In genomic region chr4:6720202-6720699, GRCh38 we compare ENCODE assay signal across 8 cellular contexts. TPM values are rescaled to one million over a fixed set of nuclear protein-coding genes. Genes with fewer than 3 reads are reported as not detected.
A peak's percentile ranks its signal among the peaks of the same experiment; 100 is the strongest.
DNase-seq lines count a peak whose midpoint lies in the region; ATAC-seq and TF ChIP-seq lines count a peak whose summit lies in the region.

No MANE protein-coding gene starts in this region.

- TF ChIP-seq POLR2A in esophagus muscularis mucosa (IDR thresholded peaks at IDR 0.05; ENCODE audit: low read depth), result no peak

- H3K9me2 ChIP-seq in PC-9 (ENCODE audit: insufficient read depth), result no peaks in the 10 kb centered on the region

- H3K36me3 ChIP-seq in PC-9 (ENCODE audit: low read depth) (no peaks in the 10 kb centered on the region), esophagus muscularis mucosa (no peaks in the 10 kb centered on the region)

- intact Hi-C loops in PC-9 (cut with micrococcal nuclease; ENCODE audit: unreplicated experiment), result loop anchor here (1.0 to 2.0 kb wide), 7 partner anchors 43 to 363 kb away; partner anchors contain the start of gene KIAA0232
- intact Hi-C loops in esophagus muscularis mucosa (cut with DNase I), result loop anchor here (2.0 to 5.0 kb wide), 2 partner anchors 153 to 252 kb away; no protein-coding TSS in a partner anchor
- intact Hi-C loops in natural killer cell (cut with micrococcal nuclease), result loop anchor here (1.0 to 2.0 kb wide), 3 partner anchors 154 to 350 kb away; no protein-coding TSS in a partner anchor

- no peaks in the 10 kb centered on the region for H3K27me3 ChIP-seq in PC-9 (ENCODE audit: insufficient read depth, low read depth)
- H3K27me3 ChIP-seq in esophagus muscularis mucosa, result no peaks in the 10 kb centered on the region

- H3K9me3 ChIP-seq in PC-9 (ENCODE audit: insufficient read depth, low read depth) (no peaks in the 10 kb centered on the region), esophagus muscularis mucosa (no peaks in the 10 kb centered on the region)

- WGBS in esophagus muscularis mucosa, result 5% methylated on average over 13 of the region's 14 CpGs

- H3K4me2 ChIP-seq in PC-9, result peak overlapping the region; percentile 59

- H3K36me3 Mint-ChIP-seq in natural killer cell, result no peaks in the 10 kb centered on the region
- H3K36me3 Mint-ChIP-seq in stimulated activated naive B cell treated with anti-CD40 and anti-IgM and Interleukin-4, amounts not matched to agents 10 μg/mL and 1 μg/mL and 100 μg/mL, for 72 hours, result peaks cover 7 to 10% of the 10 kb centered on the region in 2 donors

- peak; percentile 86 for DNase-seq in COLO829 (ENCODE audit: low spot score)
- DNase-seq in HUDEP-2 (lab: John Stamatoyannopoulos, UW; ENCODE audit: unreplicated experiment in 76 of 76), result peak in 68 of 76 experiments; percentile 8 to 86 (median 66)
- peak; percentile 42 to 85 for DNase-seq in PC-9
- DNase-seq in activated T-cell treated with anti-CD3 and anti-CD28 coated beads, Interleukin-2, amount 50 U/mL, for 48 hours, result peak; percentile 91 to 93
- no peak for DNase-seq in esophagus muscularis mucosa (ENCODE audit: extremely low spot score)
- DNase-seq in natural killer cell, result peak; percentile 85
- peak; percentile 56 for DNase-seq in stimulated activated naive B cell treated with anti-CD40 and anti-IgM and Interleukin-4, amounts not matched to agents 10 μg/mL and 1 μg/mL and 100 μg/mL, for 72 hours

- H3K4me1 ChIP-seq in PC-9 (replicated peaks; ENCODE audit: insufficient read depth) (peaks cover 10% of the 10 kb centered on the region), esophagus muscularis mucosa (peaks cover 25 to 38% (median 33%) of the 10 kb centered on the region in 4 donors)

- H3K4me3 ChIP-seq in PC-9 (no peak overlapping the region), esophagus muscularis mucosa (no peak overlapping the region)

- peaks cover 23% of the 10 kb centered on the region for H3K79me2 ChIP-seq in PC-9 (ENCODE audit: low read depth)

- TF ChIP-seq CTCF in PC-9 (conservative IDR thresholded peaks at IDR 0.05) (peak; percentile 95), esophagus muscularis mucosa (IDR thresholded peaks at IDR 0.05) (peak; percentile 90 to 96 (median 92)), natural killer cell (IDR thresholded peaks at IDR 0.05) (peak; percentile 99)

- H4K20me1 ChIP-seq in PC-9 (ENCODE audit: insufficient read depth), result peaks cover 5% of the 10 kb centered on the region; the same call in 1 of the 2 replicates

- peak in 2 of 3 donors; percentile 49 to 57 for ATAC-seq in natural killer cell
- ATAC-seq in stimulated activated naive B cell treated with anti-CD40 and anti-IgM and Interleukin-4, amounts not matched to agents 10 μg/mL and 1 μg/mL and 100 μg/mL, for 72 hours (replicated peaks), result peak; percentile 52 to 53
- ATAC-seq in GM21786 (IDR thresholded peaks at IDR 0.05; ENCODE audit: unreplicated experiment), result no peak

- POLR2A ChIA-PET in PC-9 (lab: Charles Lee; ENCODE audit: unreplicated experiment), result no interaction called here

- BruUV-seq in PC-9 (replicated peaks; lab: Mats Ljungman, UMichigan), result no TSS peak

- H3K27ac ChIP-seq in PC-9, result no peak overlapping the region
- H3K27ac ChIP-seq in esophagus muscularis mucosa (replicated peaks in 1 of 4), result no peak overlapping the region

- peak overlapping the region; percentile 48 to 79 for H3K27ac Mint-ChIP-seq in natural killer cell
- H3K27ac Mint-ChIP-seq in stimulated activated naive B cell treated with anti-CD40 and anti-IgM and Interleukin-4, amounts not matched to agents 10 μg/mL and 1 μg/mL and 100 μg/mL, for 72 hours, result peak overlapping the region; percentile 52

- H3F3A ChIP-seq in PC-9 (ENCODE audit: insufficient read depth, low read depth), result peaks cover 6% of the 10 kb centered on the region; the same call in 1 of the 2 replicates

- CTCF ChIA-PET in PC-9 (lab: Charles Lee), result interaction anchor here (1.0 kb wide), 2 partner anchors 78 to 153 kb away, joined by 3 to 10 read pairs; no protein-coding TSS in a partner anchor

- H3K9me3 Mint-ChIP-seq in natural killer cell, result no peaks in the 10 kb centered on the region
- H3K9me3 Mint-ChIP-seq in stimulated activated naive B cell treated with anti-CD40 and anti-IgM and Interleukin-4, amounts not matched to agents 10 μg/mL and 1 μg/mL and 100 μg/mL, for 72 hours, result no peaks in the 10 kb centered on the region

- TF ChIP-seq EP300 in esophagus muscularis mucosa (IDR thresholded peaks at IDR 0.05), result no peak

- H3K27me3 Mint-ChIP-seq in natural killer cell (ENCODE audit: low read depth in 2 of 2), result no peaks in the 10 kb centered on the region
- H3K27me3 Mint-ChIP-seq in stimulated activated naive B cell treated with anti-CD40 and anti-IgM and Interleukin-4, amounts not matched to agents 10 μg/mL and 1 μg/mL and 100 μg/mL, for 72 hours, result peaks cover 0 to 5% of the 10 kb centered on the region in 2 donors

- H2AFZ ChIP-seq in PC-9, result no peak overlapping the region

- H3K4me3 Mint-ChIP-seq in natural killer cell, result peak overlapping the region; percentile 71
- H3K4me3 Mint-ChIP-seq in stimulated activated naive B cell treated with anti-CD40 and anti-IgM and Interleukin-4, amounts not matched to agents 10 μg/mL and 1 μg/mL and 100 μg/mL, for 72 hours, result peak overlapping the region; percentile 36 to 69

- peaks cover 25 to 30% of the 10 kb centered on the region in 2 donors for H3K4me1 Mint-ChIP-seq in natural killer cell
- peaks cover 11 to 28% of the 10 kb centered on the region in 2 donors for H3K4me1 Mint-ChIP-seq in stimulated activated naive B cell treated with anti-CD40 and anti-IgM and Interleukin-4, amounts not matched to agents 10 μg/mL and 1 μg/mL and 100 μg/mL, for 72 hours

RNA-seq across cellular contexts. Expression of gene BLOC1S4, which starts 4.3 kb away (rescaled TPM):
- 11.7 and 13.9 TPM in 2 replicates for total RNA-seq in PC-9 (2021)
- 10 to 100 TPM; 15.8 to 21.9 (median 17.9) TPM for total RNA-seq in esophagus muscularis mucosa
- 10 to 100 TPM; 18.9 to 20.1 (median 20.0) TPM for total RNA-seq in natural killer cell

RNA-seq across cellular contexts. Expression of gene MRFAP1L1, which starts 10.6 kb away (rescaled TPM):
- total RNA-seq in PC-9 (2021) (51.4 and 52.1 TPM in 2 replicates), esophagus muscularis mucosa (10 to 100 TPM; 55.2 to 60.0 (median 57.0) TPM), natural killer cell (10 to 100 TPM; 38.4 to 60.9 (median 40.8) TPM)

RNA-seq across cellular contexts. Expression of gene S100P, which starts 26.6 kb away (rescaled TPM):
- total RNA-seq in PC-9 (2021), result 480 and 837 TPM in 2 replicates
- total RNA-seq in esophagus muscularis mucosa, result under 1 TPM in 1 of 4 donors, not detected in 3; 0.99 TPM
- total RNA-seq in natural killer cell, result 1 to 10 TPM; 2.4 to 4.3 (median 2.7) TPM

Comparison
In these comparisons a context has a peak if more than half of its experiments do, and no peak if none do; other contexts are left out.
1. RNA of gene S100P, which starts 26.6 kb away (total RNA-seq): 480 to 837 TPM in PC-9; 2.4 to 4.3 TPM in natural killer cell and 0.99 TPM in esophagus muscularis mucosa; every median in the first group is over 10 times any median in the second.
2. Peak in every context shown above with its lines, with median percentiles within 50 percentile points of each other: CTCF ChIP-seq.